16 cellular contexts compared by ENCODE assay signal in the genomic region with DNA sequence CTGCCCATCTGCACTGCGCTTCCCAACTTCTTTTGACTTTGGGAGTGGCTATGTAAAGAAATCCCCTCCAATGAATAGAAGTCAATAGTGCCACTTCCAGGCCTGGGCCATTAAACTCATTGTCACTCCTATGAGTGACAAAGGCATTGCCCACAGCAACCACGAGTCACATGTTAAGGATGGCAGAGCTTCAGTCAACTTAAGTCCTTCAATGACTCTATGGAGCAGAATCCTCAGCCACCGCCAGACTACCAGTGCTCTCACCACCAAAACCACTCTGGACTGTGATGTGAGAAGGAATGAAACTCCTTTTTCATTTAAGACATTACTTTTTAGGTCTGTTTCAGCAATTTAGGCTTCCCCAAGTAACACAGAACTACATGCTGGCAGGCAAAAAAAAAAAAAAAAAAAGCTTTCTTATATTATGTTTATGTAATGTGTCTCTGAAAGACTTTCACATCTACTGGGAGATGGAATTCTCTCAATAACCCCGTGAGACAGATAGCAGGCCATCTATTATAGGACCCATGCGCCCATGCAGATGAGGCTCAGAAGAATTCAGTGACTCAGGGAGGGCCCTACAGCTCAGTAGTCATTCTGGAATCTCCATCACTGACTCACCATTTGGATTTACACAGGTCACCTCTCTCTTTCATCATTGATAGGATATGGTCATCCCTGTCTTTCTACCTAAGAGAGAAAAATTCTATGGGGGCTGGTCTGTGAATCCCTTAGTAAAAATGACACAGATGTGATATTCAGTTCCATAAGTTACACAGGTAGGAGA.
DNase-seq lines count a peak whose midpoint lies in the region; ATAC-seq, FAIRE-seq and TF ChIP-seq lines count a peak whose summit lies in the region.
"Had no signal": no experiment of that assay in that cellular context is flagged by ENCODE, and none has a peak within 500 bp of the region (broad histone marks: within the 10 kb centered on the region; RNA-seq: fewer than 3 reads in every experiment).

No MANE protein-coding gene starts in this region.

- peaks cover 4% of the 10 kb centered on the region for H3K4me1 Mint-ChIP-seq in nephron progenitor cell

- TF ChIP-seq POLR2A in A549 (IDR thresholded peaks at IDR 0.05; ENCODE audit: low read length), result no peak

- peaks cover 3% of the 10 kb centered on the region for H3K27me3 ChIP-seq in DND-41 (ENCODE audit: insufficient read depth, low read length, poor library complexity)
- H3K27me3 ChIP-seq: heart left ventricle, thyroid gland had no signal

- no peak overlapping the region for H3K4me3 Mint-ChIP-seq in nephron progenitor cell

- DNase-seq in A549 (ENCODE audit: low read depth in 1 of 2, low spot score in 1 of 2), result peak; percentile 34 to 39
- no peak for DNase-seq in DND-41
- peak; percentile 65 for DNase-seq in RKO (ENCODE audit: low spot score)
- peak; percentile 69 for DNase-seq in glomerular visceral epithelial cell (ENCODE audit: extremely low spot score)
- no peak for DNase-seq in nephron progenitor cell
- DNase-seq in GF-D8 (lab: John Stamatoyannopoulos, UW), result no peak
- DNase-seq in COLO668 (lab: John Stamatoyannopoulos, UW; ENCODE audit: unreplicated experiment), result no peak
- DNase-seq: C1 segment of cervical spinal cord; GDM1; heart left ventricle; left cardiac atrium; NCI-H2107; NK-92 treated with Interleukin-12 subunit alpha and Interleukin-12 subunit beta, amount 100 ng/mL, for 24 hours; thyroid gland had no signal

- no peak for FAIRE-seq in A549 (lab: Jason Lieb, UNC)
- FAIRE-seq: endothelial cell of umbilical vein had no signal

- no peaks in the 10 kb centered on the region for H3K36me3 ChIP-seq in DND-41 (ENCODE audit: insufficient read depth, low read length)
- H3K36me3 ChIP-seq: heart left ventricle, thyroid gland had no signal

- no peaks in the 10 kb centered on the region for H3K36me3 Mint-ChIP-seq in nephron progenitor cell (ENCODE audit: low read depth)

- no peaks in the 10 kb centered on the region for H3K79me2 ChIP-seq in DND-41 (ENCODE audit: insufficient read depth, low read length)

- TF ChIP-seq CTCF in A549 (IDR thresholded peaks at IDR 0.05), result no peak
- TF ChIP-seq CTCF in DND-41 (IDR thresholded peaks at IDR 0.05; ENCODE audit: borderline replicate concordance, extremely low read depth, low read length, poor library complexity, severe bottlenecking), result no peak
- no peak for TF ChIP-seq CTCF in nephron progenitor cell (IDR thresholded peaks at IDR 0.05)

- H3K27me3 Mint-ChIP-seq in nephron progenitor cell (ENCODE audit: low read depth, poor library complexity), result peaks cover 2% of the 10 kb centered on the region

- ATAC-seq in A549 (peak; percentile 89 to 97), DND-41 (ENCODE audit: insufficient read depth, low read depth) (peak; percentile 58; the same call in 1 of the 3 replicates), GM18909 (IDR thresholded peaks at IDR 0.05; ENCODE audit: poor library complexity, unreplicated experiment) (no peak)
- ATAC-seq: heart left ventricle, left cardiac atrium had no signal

- POLR2A ChIA-PET in A549 (lab: Yijun Ruan, JAX), result interaction anchor here (0.6 to 1.3 kb wide), 2 partner anchors 94 to 340 kb away, joined by 3 read pairs; no protein-coding TSS in a partner anchor

- 0 out of 6 replicates have a peak overlapping the region, but pooled peaks of 1 of the 2 experiments have one; percentile 17 for H3K27ac ChIP-seq in A549
- H3K27ac ChIP-seq in DND-41 (ENCODE audit: low read length), result no peak overlapping the region
- H3K27ac ChIP-seq: heart left ventricle, thyroid gland had no signal

- H3K9me3 ChIP-seq in A549, result no peaks in the 10 kb centered on the region
- no peaks in the 10 kb centered on the region for H3K9me3 ChIP-seq in DND-41 (ENCODE audit: insufficient read depth, low read length, severe bottlenecking)
- H3K9me3 ChIP-seq: heart left ventricle, thyroid gland had no signal

- no peak overlapping the region for H3K27ac Mint-ChIP-seq in nephron progenitor cell

- H2AFZ ChIP-seq in DND-41 (ENCODE audit: low read depth, low read length), result no peak overlapping the region

- no peak for TF ChIP-seq EP300 in A549 (IDR thresholded peaks at IDR 0.05)

- H3K4me3 ChIP-seq in A549 (no peak overlapping the region), DND-41 (ENCODE audit: low read depth in 1 of 2, low read length in 2 of 2) (no peak overlapping the region)
- H3K4me3 ChIP-seq: heart left ventricle, thyroid gland had no signal

- no peaks in the 10 kb centered on the region for H3K9me3 Mint-ChIP-seq in nephron progenitor cell

- WGBS in A549 (ENCODE audit: missing lambda C conversion rate), result 45% methylated on average over 5 of the region's 5 CpGs

- peaks cover 6% of the 10 kb centered on the region; the same call in 2 of the 3 replicates for H3K4me1 ChIP-seq in A549
- H3K4me1 ChIP-seq in DND-41 (ENCODE audit: insufficient read depth, low read length), result no peaks in the 10 kb centered on the region
- H3K4me1 ChIP-seq: heart left ventricle had no signal

- no peak overlapping the region for H3K9ac ChIP-seq in DND-41 (ENCODE audit: low read depth, low read length)

- H3K4me2 ChIP-seq in A549, result peak overlapping the region; percentile 14; the same call in 1 of the 3 replicates
- H3K4me2 ChIP-seq in DND-41 (ENCODE audit: insufficient read depth, low read length), result no peak overlapping the region

- no peak for TF ChIP-seq RAD21 in A549 (conservative IDR thresholded peaks at IDR 0.05 in 1 of 2, IDR thresholded peaks at IDR 0.05 in 1 of 2)

- no peaks in the 10 kb centered on the region for H4K20me1 ChIP-seq in DND-41 (ENCODE audit: insufficient read depth, low read length)

- CTCF ChIA-PET in A549 (lab: Yijun Ruan, JAX), result interaction anchor here (1.0 to 1.2 kb wide), 3 partner anchors 8 to 303 kb away, joined by 5 to 8 read pairs (median 5); no protein-coding TSS in a partner anchor

TF ChIP-seq in A549, 52 proteins besides CTCF, POLR2A, EP300 and RAD21:
- TF ChIP-seq RCOR1 (IDR thresholded peaks at IDR 0.05; ENCODE audit: low read depth, low read length) (no peak), FOSL2 (IDR thresholded peaks at IDR 0.05) (0 out of 2 replicates have a peak, but pooled peaks have one; percentile 9), FOSL2 (CRISPR knock-in tag; IDR thresholded peaks at IDR 0.05) (peak; percentile 59), SMC3 (IDR thresholded peaks at IDR 0.05) (no peak), BCL3 (IDR thresholded peaks at IDR 0.05) (no peak), CEBPB (IDR thresholded peaks at IDR 0.05) (no peak), RFX5 (IDR thresholded peaks at IDR 0.05) (no peak)
TF ChIP-seq in A549: peak in this region for 1.

Comparison
In these comparisons a context has a peak if more than half of its experiments do, and no peak if none do; other contexts are left out.
1. DNase-seq: peak in A549 (2 of 2), RKO (single experiment) and glomerular visceral epithelial cell (single experiment); none in DND-41 (single experiment), nephron progenitor cell (single experiment), GF-D8 (single experiment) and COLO668 (single experiment).